8 cellular contexts compared by ENCODE assay signal in the genomic region with DNA sequence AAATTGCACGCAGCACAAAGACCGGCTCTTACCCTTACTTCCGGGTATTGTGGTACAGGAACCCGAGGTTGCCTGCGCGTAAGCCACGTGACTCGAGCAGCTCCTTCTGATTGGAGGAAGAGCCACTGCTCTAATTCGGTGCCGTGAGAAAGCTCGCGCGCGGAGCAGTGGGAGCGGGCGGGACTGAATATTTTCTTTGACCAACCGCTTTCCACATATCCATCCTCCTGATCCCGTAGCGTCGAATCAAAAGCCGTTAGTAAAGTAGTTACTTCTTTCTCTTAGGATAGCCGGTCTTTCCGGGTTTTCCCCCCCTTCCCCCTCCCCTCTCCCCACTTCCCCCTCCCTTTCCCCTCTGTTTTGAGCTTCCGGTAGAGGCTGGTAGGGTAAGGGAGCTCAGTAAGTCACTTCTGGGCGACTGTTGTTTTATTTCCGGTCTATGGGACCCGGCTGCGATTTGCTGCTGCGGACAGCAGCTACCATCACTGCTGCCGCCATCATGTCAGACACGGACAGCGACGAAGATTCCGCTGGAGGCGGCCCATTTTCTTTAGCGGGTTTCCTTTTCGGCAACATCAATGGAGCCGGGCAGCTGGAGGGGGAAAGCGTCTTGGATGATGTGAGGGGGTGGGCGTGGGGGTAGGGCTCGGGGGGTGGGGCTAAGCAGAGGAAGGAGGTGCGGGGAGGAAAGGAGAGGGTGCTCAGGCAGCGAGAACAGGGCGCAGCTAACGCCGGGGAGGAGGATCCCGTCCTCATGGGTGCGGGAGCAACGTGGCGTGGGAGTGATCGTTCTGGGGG. TPM values are rescaled to one million over a fixed set of nuclear protein-coding genes. Genes with fewer than 3 reads are reported as not detected.
A peak's percentile ranks its signal among the peaks of the same experiment; 100 is the strongest.
DNase-seq lines count a peak whose midpoint lies in the region; ATAC-seq and TF ChIP-seq lines count a peak whose summit lies in the region.

Gene TAF1, plus strand, starts transcription at position 482 of the 798 bp plus-strand sequence. Its CDS starts 18 bp downstream, at position 500.

- peak; percentile 78 for TF ChIP-seq POLR2A in esophagus muscularis mucosa (IDR thresholded peaks at IDR 0.05; ENCODE audit: low read depth)

- H3K4me2 ChIP-seq in Karpas-422 (ENCODE audit: low read depth, low read length, poor library complexity, severe bottlenecking): peak within 1 kb of the TSS; percentile 84

- peak within 1 kb of the TSS; percentile 98 for H3K9ac ChIP-seq in Karpas-422 (ENCODE audit: low read length)

- H3K27ac ChIP-seq in Karpas-422 (ENCODE audit: low read length) (peak within 1 kb of the TSS; percentile 82), esophagus muscularis mucosa (replicated peaks in 1 of 4) (peak within 1 kb of the TSS; percentile 81 to 94 (median 90)), muscle layer of duodenum (ENCODE audit: low read length) (peak within 1 kb of the TSS; percentile 94)

- intact Hi-C loops in esophagus muscularis mucosa (cut with DNase I): loop anchor here (10.0 kb wide), 2 partner anchors 111 to 191 kb away; partner anchors contain the start of gene ZMYM3

- H3K36me3 ChIP-seq in Karpas-422 (ENCODE audit: insufficient read depth, low read length) (peaks cover 11% of the 10 kb centered on the region; the same call in 1 of the 2 replicates), esophagus muscularis mucosa (peaks cover 0 to 16% (median 12%) of the 10 kb centered on the region in 4 donors), muscle layer of duodenum (ENCODE audit: control insufficient read depth in 1 of 2, insufficient read depth in 2 of 2, low read length in 2 of 2) (no peaks in the 10 kb centered on the region)

- ATAC-seq in GM21825 (IDR thresholded peaks at IDR 0.05; ENCODE audit: unreplicated experiment): peak; percentile 88

- no peaks in the 10 kb centered on the region for H3K9me2 ChIP-seq in Karpas-422 (replicated peaks; ENCODE audit: insufficient read depth, low read length)

- H2AFZ ChIP-seq in Karpas-422 (ENCODE audit: low read length): no peak within 1 kb of the TSS

- H3K4me1 ChIP-seq in Karpas-422 (ENCODE audit: low read length): peaks cover 13% of the 10 kb centered on the region
- H3K4me1 ChIP-seq in esophagus muscularis mucosa: peaks cover 0 to 32% (median 16%) of the 10 kb centered on the region in 4 donors
- peaks cover 0 to 7% of the 10 kb centered on the region in 2 donors for H3K4me1 ChIP-seq in muscle layer of duodenum (ENCODE audit: control insufficient read depth in 1 of 2, insufficient read depth in 2 of 2, low read length in 2 of 2)

- no peak for TF ChIP-seq EP300 in esophagus muscularis mucosa (IDR thresholded peaks at IDR 0.05)

- H3K9me3 ChIP-seq in Karpas-422 (ENCODE audit: low read length): no peaks in the 10 kb centered on the region
- no peaks in the 10 kb centered on the region for H3K9me3 ChIP-seq in esophagus muscularis mucosa
- H3K9me3 ChIP-seq in muscle layer of duodenum (ENCODE audit: control insufficient read depth in 1 of 2, low read length in 2 of 2): no peaks in the 10 kb centered on the region

- DNase-seq in DMS79 treated with DMSO at 0.1 percent for 48 hours (lab: John Stamatoyannopoulos, UW) (peak; percentile 92), Karpas-422 (peak; percentile 97), RKO (ENCODE audit: low spot score) (peak; percentile 97), activated T-helper 1 cell treated with Interleukin-2 at 50 U/mL for 16 hours (ENCODE audit: low read depth) (peak; percentile 78), esophagus muscularis mucosa (ENCODE audit: extremely low spot score) (peak; percentile 98)
- peak; percentile 86 to 88 for DNase-seq in stimulated activated CD8-positive, alpha-beta memory T cell treated with anti-CD3 and anti-CD28 coated beads, Interleukin-7, amount 100 ng/mL, for 4 hours (ENCODE audit: low read depth in 2 of 2)

- peak within 1 kb of the TSS; percentile 67 for H3K4me3 ChIP-seq in Karpas-422 (ENCODE audit: low read length)
- H3K4me3 ChIP-seq in esophagus muscularis mucosa: peak within 1 kb of the TSS; percentile 61 to 78 (median 68)
- H3K4me3 ChIP-seq in muscle layer of duodenum (ENCODE audit: low read depth in 1 of 2, low read length in 2 of 2): peak within 1 kb of the TSS; percentile 78 to 81

- no peaks in the 10 kb centered on the region for H3K27me3 ChIP-seq in Karpas-422 (ENCODE audit: low read length)
- H3K27me3 ChIP-seq in esophagus muscularis mucosa: no peaks in the 10 kb centered on the region
- no peaks in the 10 kb centered on the region for H3K27me3 ChIP-seq in muscle layer of duodenum (ENCODE audit: low read depth, low read length)

- WGBS in esophagus muscularis mucosa: 35% methylated on average over 46 of the region's 51 CpGs

- no peak for TF ChIP-seq CTCF in esophagus muscularis mucosa (IDR thresholded peaks at IDR 0.05)

- peaks cover 45% of the 10 kb centered on the region for H3K79me2 ChIP-seq in Karpas-422 (ENCODE audit: low read length)

- no peaks in the 10 kb centered on the region for H4K20me1 ChIP-seq in Karpas-422 (ENCODE audit: insufficient read depth, low read depth, low read length)

RNA-seq across cellular contexts. Expression of gene TAF1, which starts in this region (rescaled TPM):
- 60.8 and 61.8 TPM in 2 replicates for total RNA-seq in Karpas-422 (2014; rRNA removed; shearing (Covaris generic); ENCODE audit: low replicate concordance)
- total RNA-seq in esophagus muscularis mucosa: 10 to 100 TPM; 34.3 to 59.4 (median 41.4) TPM

Comparison
In these comparisons a context has a peak if more than half of its experiments do, and no peak if none do; other contexts are left out.
1. Peak in every context shown above with its lines: DNase-seq, ATAC-seq, H3K4me3 ChIP-seq and H3K27ac ChIP-seq.